In genomic region chr2:25141120-25141519, GRCh38 we compare ENCODE assay signal across 25 cellular contexts. TPM values are rescaled to one million over a fixed set of nuclear protein-coding genes. Genes with fewer than 3 reads are reported as not detected.
DNase-seq lines count a peak whose midpoint lies in the region; ATAC-seq and TF ChIP-seq lines count a peak whose summit lies in the region.
"Had no signal": no experiment of that assay in that cellular context is flagged by ENCODE, and none has a peak within 500 bp of the region (broad histone marks: within the 10 kb centered on the region; RNA-seq: fewer than 3 reads in every experiment).

No MANE protein-coding gene starts in this region.

- H3K4me1 Mint-ChIP-seq in natural killer cell treated with Interleukin-12 subunit alpha and Interleukin-12 subunit beta and Interleukin-15 and Interleukin-18, amount 100 ng/mL, for 72 hours (ENCODE audit: low read depth in 2 of 2): peaks cover 7 to 9% of the 10 kb centered on the region in 2 donors
- H3K4me1 Mint-ChIP-seq in natural killer cell (peaks cover 5 to 10% of the 10 kb centered on the region in 2 donors), T-helper 17 cell (peaks cover 4% of the 10 kb centered on the region)
- H3K4me1 Mint-ChIP-seq: CD14-positive monocyte; CD4-positive, alpha-beta memory T cell had no signal

- TF ChIP-seq CTCF in natural killer cell (IDR thresholded peaks at IDR 0.05): no peak

- H3K27ac Mint-ChIP-seq in natural killer cell treated with Interleukin-12 subunit alpha and Interleukin-12 subunit beta and Interleukin-15 and Interleukin-18, amount 100 ng/mL, for 72 hours: no peak overlapping the region
- no peak overlapping the region for H3K27ac Mint-ChIP-seq in natural killer cell
- H3K27ac Mint-ChIP-seq in T-helper 17 cell: peak overlapping the region; percentile 9
- H3K27ac Mint-ChIP-seq: CD14-positive monocyte; CD4-positive, alpha-beta memory T cell; CD4-positive, CD25-positive, alpha-beta regulatory T cell had no signal

- peaks cover 9 to 18% of the 10 kb centered on the region in 2 donors for H3K27me3 Mint-ChIP-seq in natural killer cell treated with Interleukin-12 subunit alpha and Interleukin-12 subunit beta and Interleukin-15 and Interleukin-18, amount 100 ng/mL, for 72 hours
- H3K27me3 Mint-ChIP-seq in natural killer cell (ENCODE audit: low read depth in 2 of 2) (peaks cover 9 to 24% of the 10 kb centered on the region in 2 donors), T-helper 17 cell (peaks cover 39% of the 10 kb centered on the region)

- ATAC-seq in natural killer cell treated with Interleukin-12 subunit alpha and Interleukin-12 subunit beta and Interleukin-15 and Interleukin-18, amount 100 ng/mL, for 72 hours: no peak
- no peak for ATAC-seq in natural killer cell
- ATAC-seq in T-helper 17 cell: no peak
- ATAC-seq in stimulated activated naive CD8-positive, alpha-beta T cell treated with anti-CD3 and anti-CD28 coated beads, Interleukin-15, Interleukin-2, amounts not matched to agents 100 U/mL and 50 U/mL, for 24 hours: no peak
- ATAC-seq: GM12878 had no signal

- H3K9me3 Mint-ChIP-seq in natural killer cell treated with Interleukin-12 subunit alpha and Interleukin-12 subunit beta and Interleukin-15 and Interleukin-18, amount 100 ng/mL, for 72 hours: no peaks in the 10 kb centered on the region
- H3K9me3 Mint-ChIP-seq in natural killer cell: no peaks in the 10 kb centered on the region
- H3K9me3 Mint-ChIP-seq: CD14-positive monocyte; CD4-positive, alpha-beta memory T cell; CD4-positive, CD25-positive, alpha-beta regulatory T cell; CD8-positive, alpha-beta memory T cell had no signal

- intact Hi-C loops in natural killer cell (cut with micrococcal nuclease): no loop called here

- H3K4me3 Mint-ChIP-seq in natural killer cell treated with Interleukin-12 subunit alpha and Interleukin-12 subunit beta and Interleukin-15 and Interleukin-18, amount 100 ng/mL, for 72 hours: no peak overlapping the region
- no peak overlapping the region for H3K4me3 Mint-ChIP-seq in natural killer cell
- no peak overlapping the region for H3K4me3 Mint-ChIP-seq in T-helper 17 cell
- H3K4me3 Mint-ChIP-seq: CD14-positive monocyte; CD4-positive, CD25-positive, alpha-beta regulatory T cell; CD8-positive, alpha-beta memory T cell had no signal

- H3K9me3 ChIP-seq in T-helper 17 cell (ENCODE audit: control insufficient read depth, low read length, poor library complexity, severe bottlenecking): no peaks in the 10 kb centered on the region
- H3K9me3 ChIP-seq: BE2C, BLaER1 had no signal

- H3K36me3 Mint-ChIP-seq in natural killer cell treated with Interleukin-12 subunit alpha and Interleukin-12 subunit beta and Interleukin-15 and Interleukin-18, amount 100 ng/mL, for 72 hours: no peaks in the 10 kb centered on the region
- no peaks in the 10 kb centered on the region for H3K36me3 Mint-ChIP-seq in natural killer cell
- no peaks in the 10 kb centered on the region for H3K36me3 Mint-ChIP-seq in T-helper 17 cell (ENCODE audit: low read depth)
- H3K36me3 Mint-ChIP-seq: CD14-positive monocyte; CD4-positive, alpha-beta memory T cell; CD4-positive, CD25-positive, alpha-beta regulatory T cell; CD8-positive, alpha-beta memory T cell had no signal

- DNase-seq in natural killer cell treated with Interleukin-12 subunit alpha and Interleukin-12 subunit beta and Interleukin-15 and Interleukin-18, amount 100 ng/mL, for 72 hours (ENCODE audit: low spot score): peak; percentile 51
- no peak for DNase-seq in natural killer cell
- no peak for DNase-seq in T-helper 17 cell
- DNase-seq in stimulated activated naive CD8-positive, alpha-beta T cell treated with anti-CD3 and anti-CD28 coated beads, Interleukin-15, Interleukin-2, amounts not matched to agents 100 U/mL and 50 U/mL, for 24 hours: no peak
- DNase-seq in NCI-H2029 (lab: John Stamatoyannopoulos, UW): no peak
- DNase-seq: 8988T; ACHN; BE2C; C1 segment of cervical spinal cord; CD4-positive, alpha-beta memory T cell; CD4-positive, CD25-positive, alpha-beta regulatory T cell; CD8-positive, alpha-beta memory T cell; COR-L47; DMS 273 treated with DMSO at 0.1 percent for 48 hours; DMS153; DMS53; DMS79; DND-41; EL; GDM1 had no signal

RNA-seq across cellular contexts. Expression of gene POMC, which starts 27.3 kb away (rescaled TPM):
- 1 to 10 TPM; 3.4 to 5.2 TPM for total RNA-seq in natural killer cell treated with Interleukin-12 subunit alpha and Interleukin-12 subunit beta and Interleukin-15 and Interleukin-18, amount 100 ng/mL, for 72 hours
- total RNA-seq in natural killer cell (1 to 10 TPM; 4.9 to 6.6 (median 6.0) TPM), T-helper 17 cell (1 to 10 TPM; 2.9 to 5.0 TPM)
- total RNA-seq: A673, G401 had no signal
